14 cellular contexts compared by ENCODE assay signal in genomic region chr3:194271459-194272035, GRCh38.
DNase-seq lines count a peak whose midpoint lies in the region; ATAC-seq, FAIRE-seq and TF ChIP-seq lines count a peak whose summit lies in the region.
"Had no signal": no experiment of that assay in that cellular context is flagged by ENCODE, and none has a peak within 500 bp of the region (broad histone marks: within the 10 kb centered on the region; RNA-seq: fewer than 3 reads in every experiment).

No MANE protein-coding gene starts in this region.

- H3K4me1 ChIP-seq in right atrium auricular region (peaks cover 0 to 81% of the 10 kb centered on the region in 2 donors), fibroblast of lung (ENCODE audit: control insufficient read depth, extremely low read depth, insufficient read depth, low read length) (peaks cover 9% of the 10 kb centered on the region), pancreas (peaks cover 6 to 19% (median 15%) of the 10 kb centered on the region in 3 donors)

- intact Hi-C loops in cardiac septum (cut with DNase I), result loop anchor here (1.0 to 2.0 kb wide), 2 partner anchors 52 to 135 kb away; partner anchors contain the start of gene HES1
- intact Hi-C loops in pancreas (cut with DNase I), result no loop called here

- no peak overlapping the region for H3K9ac ChIP-seq in fibroblast of lung (ENCODE audit: insufficient read depth, low read length)

- H3K9me3 ChIP-seq in right atrium auricular region, result no peaks in the 10 kb centered on the region
- H3K9me3 ChIP-seq in fibroblast of lung (ENCODE audit: control insufficient read depth, insufficient read depth, low read depth, low read length), result no peaks in the 10 kb centered on the region
- H3K9me3 ChIP-seq in pancreas, result no peaks in the 10 kb centered on the region

- H3K27ac ChIP-seq in right atrium auricular region (peak overlapping the region; percentile 88 to 95), fibroblast of lung (ENCODE audit: insufficient read depth, low read length) (peak overlapping the region; percentile 58), pancreas (peak overlapping the region; percentile 61 to 93 (median 76))
- H3K27ac ChIP-seq: epithelial cell of prostate had no signal

- H3K36me3 ChIP-seq in right atrium auricular region (no peaks in the 10 kb centered on the region), fibroblast of lung (ENCODE audit: control insufficient read depth, insufficient read depth, low read length) (no peaks in the 10 kb centered on the region), pancreas (no peaks in the 10 kb centered on the region)

- H3K4me3 ChIP-seq in right atrium auricular region (no peak overlapping the region), fibroblast of lung (replicated peaks in 1 of 4; ENCODE audit: control extremely low read depth in 1 of 4, insufficient read depth in 1 of 4, low read depth in 3 of 4, low read length in 4 of 4) (no peak overlapping the region), pancreas (no peak overlapping the region)

- TF ChIP-seq CTCF in right atrium auricular region (IDR thresholded peaks at IDR 0.05) (no peak), fibroblast of lung (conservative IDR thresholded peaks at IDR 0.05 in 1 of 2, IDR thresholded peaks at IDR 0.05 in 1 of 2; ENCODE audit: low read depth in 1 of 2, low read length in 2 of 2) (no peak), pancreas (IDR thresholded peaks at IDR 0.05) (no peak)

- H3K27me3 ChIP-seq in right atrium auricular region (no peaks in the 10 kb centered on the region), fibroblast of lung (ENCODE audit: control insufficient read depth, insufficient read depth, low read length) (no peaks in the 10 kb centered on the region), pancreas (no peaks in the 10 kb centered on the region)

- 61 to 67% methylated on average over 13 to 15 of the region's 15 CpGs for WGBS in pancreas, 2 donors

- H3K4me2 ChIP-seq in fibroblast of lung (ENCODE audit: extremely low read depth, insufficient read depth, low read length), result no peak overlapping the region

- no peak overlapping the region for H2AFZ ChIP-seq in fibroblast of lung (ENCODE audit: low read length)

- no peaks in the 10 kb centered on the region for H4K20me1 ChIP-seq in fibroblast of lung (ENCODE audit: control insufficient read depth, extremely low read depth, insufficient read depth, low read length)

- no peak for FAIRE-seq in pancreas (lab: Jason Lieb, UNC)
- FAIRE-seq: HTR-8/SVneo, islet of Langerhans had no signal

- peak in 1 of 4 donors; percentile 1 for ATAC-seq in pancreas
- ATAC-seq in GM19324 (IDR thresholded peaks at IDR 0.05; ENCODE audit: low FRiP score, unreplicated experiment), result no peak
- ATAC-seq in HG02885 (IDR thresholded peaks at IDR 0.05; ENCODE audit: poor library complexity, unreplicated experiment), result no peak
- ATAC-seq: activated CD8-positive, alpha-beta T cell treated with anti-CD3 and anti-CD28 coated beads for 36 hours had no signal

- no peaks in the 10 kb centered on the region for H3K79me2 ChIP-seq in fibroblast of lung (ENCODE audit: control insufficient read depth, insufficient read depth, low read length)

- DNase-seq in right atrium auricular region (ENCODE audit: low spot score) (no peak), cardiac septum (ENCODE audit: low spot score) (no peak), fibroblast of lung (ENCODE audit: low read depth in 2 of 2) (peak in 1 of 2 donors; percentile 40), pancreas (no peak), iPS-NIHi11 (ENCODE audit: low spot score) (no peak), SHP77 treated with DMSO at 0.1 percent for 48 hours (lab: John Stamatoyannopoulos, UW) (no peak)
- DNase-seq: activated CD8-positive, alpha-beta T cell treated with anti-CD3 and anti-CD28 coated beads for 36 hours; NCI-H1417; T-helper 1 cell had no signal
